ENCODE assay signal across 8 cellular contexts in the genomic region with DNA sequence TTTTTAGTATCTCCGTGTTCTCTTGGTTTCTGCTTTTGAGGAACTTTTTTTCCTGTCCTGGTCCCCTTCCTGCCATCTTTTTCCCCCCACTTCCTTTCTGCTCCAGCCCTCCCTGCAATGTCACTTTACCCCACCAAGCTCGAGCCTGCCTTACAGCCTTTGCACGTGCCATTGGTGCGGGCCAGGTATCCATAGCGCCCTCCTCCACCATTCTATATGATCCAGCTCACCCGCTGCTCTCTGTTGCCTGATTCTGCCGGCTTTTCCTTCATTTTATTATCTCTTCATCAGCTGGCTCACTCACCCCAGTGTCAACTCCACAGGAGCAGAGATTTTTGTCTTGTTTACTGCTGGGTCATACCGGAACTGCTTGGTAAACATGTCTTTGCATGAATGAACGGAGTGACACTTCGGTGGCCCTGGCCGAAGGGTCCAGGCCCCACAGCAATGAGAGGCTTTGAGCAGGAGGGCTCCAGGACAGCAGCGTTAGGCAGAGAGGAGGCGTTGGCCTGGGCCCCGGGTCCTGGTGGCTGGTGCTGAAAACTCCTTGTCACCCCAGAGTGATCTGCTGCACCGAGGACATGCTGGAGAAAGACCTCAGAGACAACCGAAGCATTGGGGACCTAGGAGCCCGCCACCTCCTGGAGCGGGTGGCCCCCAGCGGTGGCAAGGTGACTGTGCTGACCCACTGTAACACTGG. TPM values are rescaled to one million over a fixed set of nuclear protein-coding genes. Genes with fewer than 3 reads are reported as not detected.
DNase-seq lines count a peak whose midpoint lies in the region; ATAC-seq and TF ChIP-seq lines count a peak whose summit lies in the region.

No MANE protein-coding gene starts in this region.

- no TSS peak for BruUV-seq in Panc1 (replicated peaks; lab: Mats Ljungman, UMichigan)

- CTCF ChIA-PET in Panc1 (lab: Charles Lee) = no interaction called here

- no peak for TF ChIP-seq CTCF in GM06990 (IDR thresholded peaks at IDR 0.05; ENCODE audit: insufficient read depth, low read length, poor library complexity, severe bottlenecking)
- TF ChIP-seq CTCF in Panc1 (IDR thresholded peaks at IDR 0.05) = no peak
- TF ChIP-seq CTCF in epithelial cell of proximal tubule (conservative IDR thresholded peaks at IDR 0.05; ENCODE audit: low read depth, low read length) = no peak
- TF ChIP-seq CTCF in progenitor cell of endocrine pancreas (IDR thresholded peaks at IDR 0.05; ENCODE audit: unreplicated experiment) = no peak

- H3K27ac ChIP-seq in Panc1 (ENCODE audit: low read length) = peak overlapping the region; percentile 39; the same call in 1 of the 2 replicates

- H3K4me3 ChIP-seq in GM06990 (replicated peaks; ENCODE audit: low read depth, low read length) (peak overlapping the region; percentile 83), Panc1 (ENCODE audit: low read depth in 2 of 2, low read length in 2 of 2) (peak overlapping the region; percentile 59 to 66), epithelial cell of proximal tubule (ENCODE audit: low read depth, low read length) (peak overlapping the region; percentile 81)

- H3K36me3 ChIP-seq in GM06990 (ENCODE audit: control insufficient read depth, insufficient read depth, low read length) (peaks cover 17% of the 10 kb centered on the region), Panc1 (ENCODE audit: control insufficient read depth, insufficient read depth, low read length) (no peaks in the 10 kb centered on the region)

- H3K9me3 Mint-ChIP-seq in progenitor cell of endocrine pancreas (ENCODE audit: low read depth) = no peaks in the 10 kb centered on the region

- H3K4me1 Mint-ChIP-seq in progenitor cell of endocrine pancreas (ENCODE audit: low read depth) = peaks cover 6% of the 10 kb centered on the region

- in situ Hi-C loops in Panc1 (cut with HindIII; ENCODE audit: low pct_unique_long_range_greater_than_20kb, low sequenced_read_pairs) = no loop called here

- H3K27ac Mint-ChIP-seq in progenitor cell of endocrine pancreas = peak overlapping the region; percentile 11

- ATAC-seq in Panc1 = no peak

- POLR2A ChIA-PET in Panc1 (lab: Charles Lee) = no interaction called here

- H3K27me3 Mint-ChIP-seq in progenitor cell of endocrine pancreas = no peaks in the 10 kb centered on the region

- 0 out of 2 replicates have a peak, but pooled peaks cover 4% of the 10 kb centered on the region for H3K4me1 ChIP-seq in Panc1 (ENCODE audit: control insufficient read depth, insufficient read depth, low read length)

- H3K36me3 Mint-ChIP-seq in progenitor cell of endocrine pancreas (ENCODE audit: insufficient read depth) = peaks cover 7% of the 10 kb centered on the region

- H3K9me3 ChIP-seq in Panc1 (ENCODE audit: control insufficient read depth, insufficient read depth, low read depth, low read length) = no peaks in the 10 kb centered on the region

- DNase-seq in GM06990 (ENCODE audit: extremely low read depth, insufficient read length) (no peak), Panc1 (ENCODE audit: low read depth, low spot score) (no peak), epithelial cell of proximal tubule (ENCODE audit: low read depth) (no peak), progenitor cell of endocrine pancreas (ENCODE audit: low spot score, unreplicated experiment) (no peak), mucosa of gallbladder (ENCODE audit: low spot score) (no peak), cerebellar cortex (ENCODE audit: low spot score) (no peak), CD1c-positive myeloid dendritic cell (ENCODE audit: extremely low spot score) (no peak), OCI-M2 (lab: John Stamatoyannopoulos, UW; ENCODE audit: unreplicated experiment) (no peak)

- intact Hi-C loops in Panc1 (cut with micrococcal nuclease; ENCODE audit: unreplicated experiment) = no loop called here

- peak overlapping the region; percentile 77 for H3K4me3 Mint-ChIP-seq in progenitor cell of endocrine pancreas (ENCODE audit: low read depth)

- H3K27me3 ChIP-seq in GM06990 (replicated peaks; ENCODE audit: control insufficient read depth, insufficient read depth, low read length) (no peaks in the 10 kb centered on the region), Panc1 (ENCODE audit: control insufficient read depth, insufficient read depth, low read length) (no peaks in the 10 kb centered on the region)

RNA-seq across cellular contexts. Expression of a gene that starts 1.2 kb away (rescaled TPM):
- total RNA-seq in Panc1 (2021; ENCODE audit: unreplicated experiment) = 19.5 TPM
- polyA plus RNA-seq in Panc1 (2012; ENCODE audit: insufficient read length) = 18.0 TPM
- total RNA-seq in epithelial cell of proximal tubule = 47.8 and 63.0 TPM in 2 replicates
- 20.3 and 23.0 TPM in 2 replicates for total RNA-seq in progenitor cell of endocrine pancreas
- total RNA-seq in mucosa of gallbladder = 59.4 TPM

RNA-seq across cellular contexts. Expression of a gene that starts 8.7 kb away (rescaled TPM):
- total RNA-seq in Panc1 (2021; ENCODE audit: unreplicated experiment) (97.2 TPM), epithelial cell of proximal tubule (197 and 200 TPM in 2 replicates), progenitor cell of endocrine pancreas (78.4 and 90.1 TPM in 2 replicates), mucosa of gallbladder (91.3 TPM)
- 244 TPM for polyA plus RNA-seq in Panc1 (2012; ENCODE audit: insufficient read length)

RNA-seq across cellular contexts. Expression of a gene that starts 29.7 kb away (rescaled TPM):
- total RNA-seq in Panc1 (2021; ENCODE audit: unreplicated experiment) (8.7 TPM), epithelial cell of proximal tubule (9.4 and 13.5 TPM in 2 replicates), progenitor cell of endocrine pancreas (30.9 and 34.6 TPM in 2 replicates), mucosa of gallbladder (11.2 TPM)
- polyA plus RNA-seq in Panc1 (2012; ENCODE audit: insufficient read length) = 11.3 TPM
